Comparison of ENCODE assay signal across 11 cellular contexts in the genomic region with DNA sequence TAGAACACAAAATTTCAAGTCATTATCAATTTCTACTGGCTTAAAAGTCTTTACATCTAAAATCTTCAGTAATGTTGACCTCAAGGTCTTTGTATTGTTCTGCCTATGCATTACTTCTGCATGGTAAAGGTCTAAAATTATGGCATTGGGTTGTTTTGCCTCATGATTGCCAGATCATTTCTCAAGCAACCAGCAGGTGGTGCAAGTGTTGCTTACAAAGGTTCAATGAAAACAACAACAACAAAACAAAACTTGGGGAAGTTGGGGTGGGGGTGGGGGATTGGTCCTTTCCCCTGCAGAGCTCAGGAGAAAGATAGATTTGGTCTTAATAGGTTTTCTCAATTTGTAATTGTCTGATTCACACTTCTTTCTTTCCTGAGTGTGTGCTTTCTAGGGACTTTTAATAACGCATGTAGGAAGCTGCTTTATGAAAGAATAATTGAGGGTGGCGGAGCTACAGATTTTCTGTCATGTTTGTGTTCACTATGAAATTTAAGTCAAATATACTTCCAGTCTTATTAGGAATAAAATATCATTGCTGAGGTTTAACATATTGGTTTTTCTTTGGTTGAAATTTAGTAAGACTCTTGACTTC.
DNase-seq lines count a peak whose midpoint lies in the region; ATAC-seq and TF ChIP-seq lines count a peak whose summit lies in the region.
"Had no signal": no experiment of that assay in that cellular context is flagged by ENCODE, and none has a peak within 500 bp of the region (broad histone marks: within the 10 kb centered on the region; RNA-seq: fewer than 3 reads in every experiment).

No MANE protein-coding gene starts in this region.

- H3K36me3 Mint-ChIP-seq in Calu3 (ENCODE audit: insufficient read depth, unreplicated experiment): no peaks in the 10 kb centered on the region

- H3K27me3 Mint-ChIP-seq in Calu3 (ENCODE audit: unreplicated experiment): no peaks in the 10 kb centered on the region

- H3K4me1 Mint-ChIP-seq in Calu3 (ENCODE audit: low read depth, unreplicated experiment): no peaks in the 10 kb centered on the region

- H3K9me3 Mint-ChIP-seq in Calu3 (ENCODE audit: low read depth, unreplicated experiment): no peaks in the 10 kb centered on the region

- H3K27me3 ChIP-seq in layer of hippocampus (ENCODE audit: control insufficient read depth, insufficient read depth, low read length): no peaks in the 10 kb centered on the region
- no peaks in the 10 kb centered on the region for H3K27me3 ChIP-seq in effector memory CD4-positive, alpha-beta T cell (replicated peaks; ENCODE audit: control insufficient read depth, insufficient read depth, low read length, poor library complexity, severe bottlenecking)

- no peaks in the 10 kb centered on the region for H3K4me1 ChIP-seq in effector memory CD4-positive, alpha-beta T cell (ENCODE audit: control insufficient read depth, insufficient read depth, low read length, poor library complexity, severe bottlenecking)
- H3K4me1 ChIP-seq: prostate gland had no signal

- intact Hi-C loops in Calu3 (cut with micrococcal nuclease; ENCODE audit: unreplicated experiment): loop anchor here (5.0 to 10.0 kb wide), 2 partner anchors 800 to 893 kb away; no protein-coding TSS in a partner anchor

- H3K27ac Mint-ChIP-seq in Calu3 (ENCODE audit: unreplicated experiment): no peak overlapping the region

- H3K36me3 ChIP-seq in effector memory CD4-positive, alpha-beta T cell (ENCODE audit: control insufficient read depth, insufficient read depth, low read length): no peaks in the 10 kb centered on the region
- H3K36me3 ChIP-seq: prostate gland had no signal

- no peak for ATAC-seq in HG03280 (IDR thresholded peaks at IDR 0.05; ENCODE audit: unreplicated experiment)

- no peak overlapping the region for H3K4me3 ChIP-seq in HFF-Myc (replicated peaks; ENCODE audit: low read depth, low read length)
- no peak overlapping the region for H3K4me3 ChIP-seq in effector memory CD4-positive, alpha-beta T cell (ENCODE audit: insufficient read depth, low read depth, low read length, poor library complexity, severe bottlenecking)
- H3K4me3 ChIP-seq: prostate gland had no signal

- H3K4me3 Mint-ChIP-seq in Calu3 (ENCODE audit: low read depth, unreplicated experiment): no peak overlapping the region

- no TSS peak for BruUV-seq in Calu3 (replicated peaks; lab: Mats Ljungman, UMichigan)

- peak overlapping the region; percentile 62 for H3K27ac ChIP-seq in layer of hippocampus (ENCODE audit: low read depth, low read length)
- H3K27ac ChIP-seq in effector memory CD4-positive, alpha-beta T cell (ENCODE audit: insufficient read depth, low read length, poor library complexity, severe bottlenecking): no peak overlapping the region
- H3K27ac ChIP-seq: prostate gland had no signal

- CTCF ChIA-PET in Calu3 (lab: Charles Lee): interaction anchor here (0.7 kb wide), 1 partner anchor 358 kb away, joined by 11 read pairs; no protein-coding TSS in a partner anchor

- DNase-seq in Calu3: peak; percentile 10
- DNase-seq in HFF-Myc (ENCODE audit: extremely low read depth, low read depth): no peak
- peak; percentile 5 for DNase-seq in amniotic epithelial cell (ENCODE audit: low read depth)
- no peak for DNase-seq in effector memory CD4-positive, alpha-beta T cell
- DNase-seq in cerebellum (ENCODE audit: low spot score): no peak
- DNase-seq in NCI-H2196 treated with DMSO at 0.1 percent for 48 hours (lab: John Stamatoyannopoulos, UW; ENCODE audit: unreplicated experiment): no peak
- DNase-seq: activated CD4-positive, CD25-positive, alpha-beta regulatory T cell treated with anti-CD3 and anti-CD28 coated beads, Interleukin-2, amount 50 U/mL, for 72 hours; effector CD4-positive, alpha-beta T cell had no signal

- TF ChIP-seq CTCF in Calu3 (IDR thresholded peaks at IDR 0.05; ENCODE audit: unreplicated experiment): peak; percentile 34
- peak; percentile 28 for TF ChIP-seq CTCF in HFF-Myc (IDR thresholded peaks at IDR 0.05; ENCODE audit: low read depth, low read length, missing control alignments)

- H3K9me3 ChIP-seq in effector memory CD4-positive, alpha-beta T cell (ENCODE audit: control insufficient read depth, low read length): no peaks in the 10 kb centered on the region
- H3K9me3 ChIP-seq: prostate gland had no signal

Comparison
In these comparisons a context has a peak if more than half of its experiments do, and no peak if none do; other contexts are left out.
1. DNase-seq: peak in Calu3 (single experiment) and amniotic epithelial cell (single experiment); none in HFF-Myc (single experiment), effector memory CD4-positive, alpha-beta T cell (0 of 3), cerebellum (single experiment) and NCI-H2196 treated with DMSO at 0.1 percent for 48 hours (single experiment).